ENCODE assay signal across 1 cellular context in genomic region chr5:80093796-80094195, GRCh38.
TF ChIP-seq lines count a peak whose summit lies in the region.

No MANE protein-coding gene starts in this region.

TF ChIP-seq in H1, 55 proteins besides CTCF, POLR2A, EP300 and RAD21:
- TF ChIP-seq POLR2AphosphoS5 (IDR thresholded peaks at IDR 0.05; ENCODE audit: low read depth, low read length) (no peak), TEAD4 (IDR thresholded peaks at IDR 0.05; ENCODE audit: low read depth, low read length) (0 out of 2 replicates have a peak, but pooled peaks have one; percentile 46), JUND (IDR thresholded peaks at IDR 0.05; ENCODE audit: low read length) (no peak), EGR1 (IDR thresholded peaks at IDR 0.05; ENCODE audit: borderline replicate concordance, low read depth, low read length) (no peak)
